Comparison of ENCODE assay signal across 31 cellular contexts in genomic region chr18:54551590-54551989, GRCh38. TPM values are rescaled to one million over a fixed set of nuclear protein-coding genes. Genes with fewer than 3 reads are reported as not detected.
"Had no signal": no experiment of that assay in that cellular context is flagged by ENCODE, and none has a peak within 500 bp of the region (broad histone marks: within the 10 kb centered on the region; RNA-seq: fewer than 3 reads in every experiment).

No MANE protein-coding gene starts in this region.

- H3K9me3 ChIP-seq: body of pancreas, lower lobe of right lung, testis, uterus had no signal

- H3K27ac ChIP-seq: body of pancreas, foreskin keratinocyte, lower lobe of right lung, testis, uterus, WERI-Rb-1 had no signal

- H3K27ac Mint-ChIP-seq: activated CD4-positive, alpha-beta T cell treated with anti-CD3 and anti-CD28 coated beads, Interleukin-2, amount 10 ng/mL, durations not matched to agents 7 days and 5 days; activated CD8-positive, alpha-beta T cell treated with anti-CD3 and anti-CD28 coated beads, Interleukin-2, amount 10 ng/mL, durations not matched to agents 7 days and 5 days; activated naive CD8-positive, alpha-beta T cell treated with anti-CD3 and anti-CD28 coated beads, Interleukin-2, amount 50 U/mL, for 24 hours; activated T-helper 1 cell treated with anti-CD3 and anti-CD28 coated beads, Interleukin-12 subunit alpha, Interleukin-12 subunit beta, Interleukin-2, Interleukin-4 antibody, amounts not matched to agents 30 ng/mL and 10 ng/mL and 1 ng/mL, durations not matched to agents 14 hours and 24 hours and 36 hours; immature natural killer cell; naive B cell had no signal

- H3K36me3 Mint-ChIP-seq: immature natural killer cell, naive B cell had no signal

- H3K27me3 Mint-ChIP-seq: naive B cell had no signal

- H3K36me3 ChIP-seq: lower lobe of right lung, uterus, WERI-Rb-1 had no signal

- H3K4me1 ChIP-seq: body of pancreas, foreskin keratinocyte, lower lobe of right lung, testis, uterus had no signal

- DNase-seq: activated CD4-positive, alpha-beta T cell treated with anti-CD3 and anti-CD28 coated beads, Interleukin-2, amount 10 ng/mL, durations not matched to agents 7 days and 5 days; activated CD4-positive, CD25-positive, alpha-beta regulatory T cell treated with anti-CD3 and anti-CD28 coated beads, Interleukin-2, amount 50 U/mL, for 72 hours; activated CD8-positive, alpha-beta T cell treated with anti-CD3 and anti-CD28 coated beads, Interleukin-2, amount 10 ng/mL, durations not matched to agents 7 days and 5 days; activated gamma-delta T cell; activated naive CD4-positive, alpha-beta T cell treated with anti-CD3 and anti-CD28 coated beads, Interleukin-2, amount 50 U/mL, for 16 hours; activated naive CD8-positive, alpha-beta T cell treated with anti-CD3 and anti-CD28 coated beads, Interleukin-2, amount 50 U/mL, for 24 hours; body of pancreas; dermis blood vessel endothelial cell; effector CD8-positive, alpha-beta T cell; erythroblast; foreskin keratinocyte; immature natural killer cell; lower lobe of right lung; naive B cell; stimulated activated CD4-positive, alpha-beta T cell treated with anti-CD3 and anti-CD28 coated beads, Interleukin-4, amount 100 ng/mL, for 1 hour; stimulated activated naive CD4-positive, alpha-beta T cell; testis; trophoblast cell; uterus; WERI-Rb-1 had no signal

- ATAC-seq: activated CD8-positive, alpha-beta T cell treated with anti-CD3 and anti-CD28 coated beads, Interleukin-2, amount 10 ng/mL, durations not matched to agents 7 days and 5 days; activated naive CD8-positive, alpha-beta T cell treated with anti-CD3 and anti-CD28 coated beads, Interleukin-2, amount 50 U/mL, for 24 hours; body of pancreas; foreskin keratinocyte; left lobe of liver; lower lobe of right lung had no signal

- H3K4me1 Mint-ChIP-seq: activated CD4-positive, alpha-beta T cell treated with anti-CD3 and anti-CD28 coated beads, Interleukin-2, amount 10 ng/mL, durations not matched to agents 7 days and 5 days; activated naive CD8-positive, alpha-beta T cell treated with anti-CD3 and anti-CD28 coated beads, Interleukin-2, amount 50 U/mL, for 24 hours; immature natural killer cell; naive B cell had no signal

- H3K27me3 ChIP-seq: body of pancreas, foreskin keratinocyte, testis, uterus had no signal

- H3K4me3 ChIP-seq: body of pancreas, lower lobe of right lung, testis, uterus had no signal

- H3K4me3 Mint-ChIP-seq: activated CD4-positive, alpha-beta T cell treated with anti-CD3 and anti-CD28 coated beads, Interleukin-2, amount 10 ng/mL, durations not matched to agents 7 days and 5 days; activated CD8-positive, alpha-beta T cell treated with anti-CD3 and anti-CD28 coated beads, Interleukin-2, amount 10 ng/mL, durations not matched to agents 7 days and 5 days; activated naive CD8-positive, alpha-beta T cell treated with anti-CD3 and anti-CD28 coated beads, Interleukin-2, amount 50 U/mL, for 24 hours; activated T-helper 1 cell treated with anti-CD3 and anti-CD28 coated beads, Interleukin-12 subunit alpha, Interleukin-12 subunit beta, Interleukin-2, Interleukin-4 antibody, amounts not matched to agents 30 ng/mL and 10 ng/mL and 1 ng/mL, durations not matched to agents 14 hours and 24 hours and 36 hours; immature natural killer cell; naive B cell had no signal

RNA-seq across cellular contexts. Expression of gene DYNAP, which starts 39.5 kb away (rescaled TPM):
- total RNA-seq: activated CD4-positive, alpha-beta T cell treated with anti-CD3 and anti-CD28 coated beads, Interleukin-2, amount 10 ng/mL, durations not matched to agents 7 days and 5 days; activated CD8-positive, alpha-beta T cell treated with anti-CD3 and anti-CD28 coated beads, Interleukin-2, amount 10 ng/mL, durations not matched to agents 7 days and 5 days; activated T-helper 1 cell treated with anti-CD3 and anti-CD28 coated beads, Interleukin-12 subunit alpha, Interleukin-12 subunit beta, Interleukin-2, Interleukin-4 antibody, amounts not matched to agents 30 ng/mL and 10 ng/mL and 1 ng/mL, durations not matched to agents 14 hours and 24 hours and 36 hours; body of pancreas; cardiac septum; dermis blood vessel endothelial cell; fibroblast of lung; foreskin keratinocyte; glomerular endothelial cell; kidney epithelial cell; left lobe of liver; lower lobe of right lung; mesenteric fat pad; mucosa of gallbladder; omental fat pad; posterior vena cava; renal cortical epithelial cell; uterus had no signal
